In the genomic region with DNA sequence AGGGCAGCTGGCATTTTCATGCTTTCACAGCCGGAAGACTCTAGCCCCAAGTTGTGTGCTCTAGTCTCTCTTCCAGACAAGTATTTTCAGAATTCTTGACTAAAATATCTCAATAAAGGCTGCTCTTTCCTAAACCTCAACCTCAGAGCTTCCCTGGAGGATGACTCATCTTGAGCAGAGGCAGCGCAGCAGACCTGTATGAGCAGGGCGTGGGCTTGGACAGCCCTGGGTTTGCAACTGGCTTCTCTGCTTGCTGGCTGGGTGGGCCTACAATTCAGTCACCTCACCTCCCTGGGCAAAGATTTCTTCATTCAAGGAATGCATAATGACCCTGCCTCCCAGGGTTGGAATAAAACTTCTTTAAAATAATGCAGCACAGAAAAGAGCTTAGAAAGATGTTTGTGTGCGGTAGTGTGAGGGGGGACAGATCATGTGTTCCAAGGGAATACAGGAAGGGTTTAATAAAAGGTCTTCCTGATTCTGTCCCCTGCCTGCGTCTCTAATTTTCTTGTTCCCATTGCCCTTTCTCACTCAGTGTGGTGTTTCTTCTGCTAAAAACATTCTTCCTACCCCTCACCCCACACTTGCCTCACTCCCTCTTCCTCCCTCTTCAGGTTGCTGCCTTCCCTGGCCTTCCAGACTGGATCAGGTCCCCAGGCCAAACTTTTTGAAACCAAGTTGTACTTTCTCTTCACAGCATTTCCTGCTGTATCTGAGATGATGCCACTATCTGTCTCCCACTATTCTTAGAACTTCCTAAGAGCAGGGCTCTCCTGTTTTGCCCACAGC, we compare ENCODE assay signal across 12 cellular contexts. TPM values are rescaled to one million over a fixed set of nuclear protein-coding genes. Genes with fewer than 3 reads are reported as not detected.
DNase-seq lines count a peak whose midpoint lies in the region; ATAC-seq, FAIRE-seq and TF ChIP-seq lines count a peak whose summit lies in the region.
"Had no signal": no experiment of that assay in that cellular context is flagged by ENCODE, and none has a peak within 500 bp of the region (broad histone marks: within the 10 kb centered on the region; RNA-seq: fewer than 3 reads in every experiment).

No MANE protein-coding gene starts in this region.

- peak; percentile 54 for FAIRE-seq in RCC 7860 (lab: Jason Lieb, UNC)

- DNase-seq in GM03348 (ENCODE audit: low spot score), result peak; percentile 86
- DNase-seq in RCC 7860 (ENCODE audit: low spot score), result peak; percentile 84
- DNase-seq in epithelial cell of prostate (ENCODE audit: low read depth, low spot score), result peak; percentile 24
- DNase-seq in omental fat pad (ENCODE audit: low spot score), result no peak
- DNase-seq in activated T-cell treated with anti-CD3 and anti-CD28 coated beads, Interleukin-2, amount 50 U/mL, for 48 hours, result no peak
- DNase-seq: foreskin melanocyte; Kasumi-1; stimulated activated CD4-positive, alpha-beta T cell treated with anti-CD3 and anti-CD28 coated beads, Interleukin-2, amount 100 ng/mL, for 24 hours; testis had no signal

- H3K27ac ChIP-seq in epithelial cell of prostate, result peak overlapping the region; percentile 68
- H3K27ac ChIP-seq: testis had no signal

- TF ChIP-seq CTCF in omental fat pad (IDR thresholded peaks at IDR 0.05), result no peak

- ATAC-seq in omental fat pad (ENCODE audit: low FRiP score) (peak; percentile 66), GM19023 (IDR thresholded peaks at IDR 0.05; ENCODE audit: unreplicated experiment) (no peak), GM21423 (IDR thresholded peaks at IDR 0.05; ENCODE audit: unreplicated experiment) (no peak), HG02571 (IDR thresholded peaks at IDR 0.05; ENCODE audit: unreplicated experiment) (no peak)

RNA-seq across cellular contexts. Expression of a gene that starts 39.4 kb away (rescaled TPM):
- total RNA-seq in omental fat pad, result 100 to 1,000 TPM; 479 to 654 (median 593) TPM

Comparison
In these comparisons a context has a peak if more than half of its experiments do, and no peak if none do; other contexts are left out.
1. DNase-seq: peak in GM03348 (single experiment), RCC 7860 (single experiment) and epithelial cell of prostate (single experiment); none in omental fat pad (single experiment) and activated T-cell treated with anti-CD3 and anti-CD28 coated beads, Interleukin-2, amount 50 U/mL, for 48 hours (0 of 2).